7 cellular contexts compared by ENCODE assay signal in genomic region chr5:122704247-122705036, GRCh38.
DNase-seq lines count a peak whose midpoint lies in the region; ATAC-seq, FAIRE-seq and TF ChIP-seq lines count a peak whose summit lies in the region.

No MANE protein-coding gene starts in this region.

- H3K9me3 ChIP-seq in right lobe of liver, result no peaks in the 10 kb centered on the region

- H3K27me3 ChIP-seq in bronchial epithelial cell (ENCODE audit: control insufficient read depth, insufficient read depth, low read length) (no peaks in the 10 kb centered on the region), right lobe of liver (no peaks in the 10 kb centered on the region)

- 74% methylated on average over 4 of the region's 4 CpGs for WGBS in right lobe of liver (ENCODE audit: insufficient coverage, low coverage, low lambda C conversion rate, missing lambda C conversion rate)

- TF ChIP-seq CTCF in GM12874 (IDR thresholded peaks at IDR 0.05; ENCODE audit: insufficient read depth, low read depth, low read length), result peak; percentile 44; the same call in 1 of the 2 replicates
- peak; percentile 48 for TF ChIP-seq CTCF in bronchial epithelial cell (IDR thresholded peaks at IDR 0.05; ENCODE audit: insufficient read depth, low read length, severe bottlenecking)
- peak; percentile 47 to 67 (median 56) for TF ChIP-seq CTCF in right lobe of liver (IDR thresholded peaks at IDR 0.05)

- no peak for FAIRE-seq in bronchial epithelial cell (lab: Jason Lieb, UNC)

- H3K27me3 Mint-ChIP-seq in activated naive CD8-positive, alpha-beta T cell treated with anti-CD3 and anti-CD28 coated beads, Interleukin-2, amount 50 U/mL, for 24 hours, result peaks cover 2% of the 10 kb centered on the region

- H3K27ac Mint-ChIP-seq in activated naive CD8-positive, alpha-beta T cell treated with anti-CD3 and anti-CD28 coated beads, Interleukin-2, amount 50 U/mL, for 24 hours, result no peak overlapping the region

- no peaks in the 10 kb centered on the region for H3K9me3 Mint-ChIP-seq in activated naive CD8-positive, alpha-beta T cell treated with anti-CD3 and anti-CD28 coated beads, Interleukin-2, amount 50 U/mL, for 24 hours

- intact Hi-C loops in right lobe of liver (cut with DNase I), result no loop called here

- no peaks in the 10 kb centered on the region for H3K4me1 ChIP-seq in right lobe of liver

- no peaks in the 10 kb centered on the region for H3K36me3 Mint-ChIP-seq in activated naive CD8-positive, alpha-beta T cell treated with anti-CD3 and anti-CD28 coated beads, Interleukin-2, amount 50 U/mL, for 24 hours (ENCODE audit: low read depth)

- ATAC-seq in right lobe of liver, result peak; percentile 78 to 88 (median 84)
- ATAC-seq in activated naive CD8-positive, alpha-beta T cell treated with anti-CD3 and anti-CD28 coated beads, Interleukin-2, amount 50 U/mL, for 24 hours, result no peak

- peaks cover 20% of the 10 kb centered on the region for H3K4me1 Mint-ChIP-seq in activated naive CD8-positive, alpha-beta T cell treated with anti-CD3 and anti-CD28 coated beads, Interleukin-2, amount 50 U/mL, for 24 hours

- H3K27ac ChIP-seq in right lobe of liver, result no peak overlapping the region

- DNase-seq in NCI-H524 (lab: John Stamatoyannopoulos, UW) (peak; percentile 14 to 35), bronchial epithelial cell (ENCODE audit: low read depth) (peak; percentile 60), right lobe of liver (no peak), epidermal melanocyte (ENCODE audit: insufficient read length, low spot score) (no peak), COLO668 (lab: John Stamatoyannopoulos, UW; ENCODE audit: unreplicated experiment) (no peak)
- no peak for DNase-seq in activated naive CD8-positive, alpha-beta T cell treated with anti-CD3 and anti-CD28 coated beads, Interleukin-2, amount 50 U/mL, for 24 hours

- H3K4me3 Mint-ChIP-seq in activated naive CD8-positive, alpha-beta T cell treated with anti-CD3 and anti-CD28 coated beads, Interleukin-2, amount 50 U/mL, for 24 hours, result no peak overlapping the region

- H3K36me3 ChIP-seq in bronchial epithelial cell (ENCODE audit: control insufficient read depth, insufficient read depth, low read length), result no peaks in the 10 kb centered on the region
- no peaks in the 10 kb centered on the region for H3K36me3 ChIP-seq in right lobe of liver

- H3K4me3 ChIP-seq in bronchial epithelial cell (ENCODE audit: low read depth, low read length), result no peak overlapping the region
- H3K4me3 ChIP-seq in right lobe of liver, result no peak overlapping the region

- no peak for TF ChIP-seq POLR2A in right lobe of liver (IDR thresholded peaks at IDR 0.05)

Comparison
In these comparisons a context has a peak if more than half of its experiments do, and no peak if none do; other contexts are left out.
1. DNase-seq: peak in NCI-H524 (2 of 2) and bronchial epithelial cell (single experiment); none in right lobe of liver (0 of 3), epidermal melanocyte (single experiment), COLO668 (single experiment) and activated naive CD8-positive, alpha-beta T cell treated with anti-CD3 and anti-CD28 coated beads, Interleukin-2, amount 50 U/mL, for 24 hours (single experiment).
2. Peak in every context shown above with its lines, with median percentiles within 50 percentile points of each other: CTCF ChIP-seq.